ENCODE assay signal across 27 cellular contexts in the genomic region with DNA sequence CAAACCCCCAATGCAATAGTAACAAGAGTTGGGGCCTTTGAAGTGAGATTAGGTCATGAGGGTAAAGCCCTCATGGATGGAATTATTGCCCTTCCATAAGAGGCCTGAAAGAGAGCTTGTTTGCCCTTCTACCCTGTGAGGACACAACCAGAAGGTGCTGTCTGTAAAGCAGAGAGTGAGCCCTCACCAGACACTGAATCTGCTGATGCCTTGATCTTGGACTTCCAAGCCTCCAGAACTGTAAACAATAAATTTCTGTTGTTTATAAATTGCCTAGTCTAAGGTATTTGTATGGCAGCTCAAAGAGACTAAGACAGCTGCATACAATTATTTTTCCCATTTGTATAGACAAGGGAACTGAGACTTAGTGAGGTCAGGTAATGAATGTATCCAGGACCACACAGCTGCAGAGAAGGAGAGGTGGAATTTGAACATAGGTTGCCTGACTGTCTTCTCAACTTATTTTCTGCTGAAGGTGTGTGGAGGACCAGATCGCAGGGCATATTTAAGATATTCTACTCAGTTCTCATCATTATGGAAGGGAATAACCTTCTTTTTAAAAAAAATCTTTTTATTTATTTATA.
"Had no signal": no experiment of that assay in that cellular context is flagged by ENCODE, and none has a peak within 500 bp of the region (broad histone marks: within the 10 kb centered on the region; RNA-seq: fewer than 3 reads in every experiment).

No MANE protein-coding gene starts in this region.

- H3K4me1 ChIP-seq: body of pancreas, breast epithelium had no signal

- H3K4me3 ChIP-seq: body of pancreas, breast epithelium, PC-9, SK-N-MC had no signal

- H3K27me3 ChIP-seq: body of pancreas, breast epithelium had no signal

- H3K36me3 ChIP-seq: breast epithelium, WERI-Rb-1 had no signal

- H3K9me3 ChIP-seq: body of pancreas, breast epithelium had no signal

- H3K4me2 ChIP-seq: PC-9 had no signal

- FAIRE-seq: astrocyte, RCC 7860 had no signal

- H3K27ac ChIP-seq: body of pancreas, breast epithelium, PC-9, SK-N-MC, WERI-Rb-1 had no signal

- DNase-seq: activated CD4-positive, alpha-beta T cell treated with anti-CD3 and anti-CD28 coated beads for 1 hour; activated CD4-positive, alpha-beta T cell treated with anti-CD3 and anti-CD28 coated beads for 48 hours; activated CD4-positive, alpha-beta T cell treated with anti-CD3 and anti-CD28 coated beads, Interleukin-2, amount 50 U/mL, for 48 hours; activated CD4-positive, CD25-positive, alpha-beta regulatory T cell; activated CD8-positive, alpha-beta T cell treated with anti-CD3 and anti-CD28 coated beads, Interleukin-2, amount 10 ng/mL, durations not matched to agents 7 days and 5 days; activated naive CD4-positive, alpha-beta T cell treated with anti-CD3 and anti-CD28 coated beads, Interleukin-2, amount 10 ng/mL, durations not matched to agents 7 days and 5 days; activated T-cell treated with anti-CD3 and anti-CD28 coated beads, Interleukin-2, amount 50 U/mL, for 24 hours; amniotic stem cell; body of pancreas; cerebellar nuclear complex; NCI-H1105; NCI-H1417 treated with DMSO at 0.1 percent for 48 hours; NCI-H1694; NCI-H1930; NCI-H2081 treated with DMSO at 0.1 percent for 48 hours; NCI-H226; NCI-H446 treated with DMSO at 0.1 percent for 48 hours; NCI-H526; NCI-H748 treated with DMSO at 0.1 percent for 48 hours; PC-9; Right ventricle myocardium superior; T1000; WERI-Rb-1 had no signal

- H2AFZ ChIP-seq: PC-9 had no signal

- ATAC-seq: activated CD8-positive, alpha-beta T cell treated with anti-CD3 and anti-CD28 coated beads, Interleukin-2, amount 10 ng/mL, durations not matched to agents 7 days and 5 days; body of pancreas had no signal
